ENCODE assay signal across 1 cellular context in genomic region chr9:121743441-121744001, GRCh38.
TF ChIP-seq lines count a peak whose summit lies in the region.

No MANE protein-coding gene starts in this region.

TF ChIP-seq in HepG2, 621 proteins besides CTCF, POLR2A, EP300 and RAD21 (continued from another document and continues in another):
- 0 out of 2 replicates have a peak, but pooled peaks have one; percentile 31 for TF ChIP-seq HIC2 (CRISPR knock-in tag; IDR thresholded peaks at IDR 0.05; ENCODE audit: low read depth)
- TF ChIP-seq ZNF264 (CRISPR knock-in tag; IDR thresholded peaks at IDR 0.05) = peak; percentile 33; the same call in 1 of the 2 replicates
- TF ChIP-seq NR2F6 (IDR thresholded peaks at IDR 0.05) = no peak
- peak; percentile 29; the same call in 1 of the 2 replicates for TF ChIP-seq NR2F6 (CRISPR knock-in tag; IDR thresholded peaks at IDR 0.05)
- no peak for TF ChIP-seq CHD2 (IDR thresholded peaks at IDR 0.05; ENCODE audit: low read depth, low read length)
- no peak for TF ChIP-seq JDP2 (CRISPR knock-in tag; IDR thresholded peaks at IDR 0.05; ENCODE audit: borderline replicate concordance)
- peak; percentile 30; the same call in 1 of the 2 replicates for TF ChIP-seq PATZ1 (CRISPR knock-in tag; IDR thresholded peaks at IDR 0.05)
- no peak for TF ChIP-seq GPBP1L1 (CRISPR knock-in tag; IDR thresholded peaks at IDR 0.05)
- TF ChIP-seq FOXA3 (CRISPR knock-in tag; IDR thresholded peaks at IDR 0.05) = peak; percentile 55
- TF ChIP-seq ZNF329 (CRISPR knock-in tag; IDR thresholded peaks at IDR 0.05; ENCODE audit: low read depth) = no peak
- peak; percentile 20; the same call in 1 of the 2 replicates for TF ChIP-seq GABPB1 (CRISPR knock-in tag; IDR thresholded peaks at IDR 0.05)
- peak; percentile 61; the same call in 1 of the 2 replicates for TF ChIP-seq ZGPAT (CRISPR knock-in tag; IDR thresholded peaks at IDR 0.05)
- TF ChIP-seq SOX6 (IDR thresholded peaks at IDR 0.05) = no peak
- TF ChIP-seq SOX6 (CRISPR knock-in tag; IDR thresholded peaks at IDR 0.05) = 0 out of 2 replicates have a peak, but pooled peaks have one; percentile 29
- 0 out of 2 replicates have a peak, but pooled peaks have one; percentile 15 for TF ChIP-seq ARID3A (IDR thresholded peaks at IDR 0.05; ENCODE audit: low read depth, low read length)
- peak; percentile 87 for TF ChIP-seq UBTF (CRISPR knock-in tag; IDR thresholded peaks at IDR 0.05)
- TF ChIP-seq ZNF292 (CRISPR knock-in tag; IDR thresholded peaks at IDR 0.05; ENCODE audit: borderline replicate concordance, low read depth) = peak; percentile 50; the same call in 1 of the 2 replicates
- TF ChIP-seq AGO2 (optimal IDR thresholded peaks at IDR 0.05; ENCODE audit: low read depth, low read length) = peak; percentile 37
- TF ChIP-seq MXI1 (IDR thresholded peaks at IDR 0.05; ENCODE audit: borderline replicate concordance, low read depth, low read length) = peak; percentile 38; the same call in 1 of the 3 replicates
- 0 out of 2 replicates have a peak, but pooled peaks have one; percentile 6 for TF ChIP-seq CEBPG (CRISPR knock-in tag; IDR thresholded peaks at IDR 0.05)
- TF ChIP-seq ZNF501 (CRISPR knock-in tag; IDR thresholded peaks at IDR 0.05) = peak; percentile 14
- peak; percentile 28 for TF ChIP-seq SRSF1 (optimal IDR thresholded peaks at IDR 0.05; ENCODE audit: low read depth, low read length)
- peak; percentile 31; the same call in 1 of the 2 replicates for TF ChIP-seq MIXL1 (CRISPR knock-in tag; IDR thresholded peaks at IDR 0.05)
- TF ChIP-seq ZNF503 (CRISPR knock-in tag; IDR thresholded peaks at IDR 0.05) = peak; percentile 44; the same call in 1 of the 2 replicates
- TF ChIP-seq TEAD3 (CRISPR knock-in tag; optimal IDR thresholded peaks at IDR 0.05; ENCODE audit: borderline replicate concordance) = peak; percentile 21
- no peak for TF ChIP-seq SAFB2 (CRISPR knock-in tag; IDR thresholded peaks at IDR 0.05; ENCODE audit: borderline replicate concordance, low read depth)
- 0 out of 2 replicates have a peak, but pooled peaks have one; percentile 9 for TF ChIP-seq CREM (IDR thresholded peaks at IDR 0.05)
- TF ChIP-seq CREM (CRISPR knock-in tag; IDR thresholded peaks at IDR 0.05) = no peak
- peak; percentile 57; the same call in 1 of the 2 replicates for TF ChIP-seq PBX2 (CRISPR knock-in tag; IDR thresholded peaks at IDR 0.05)
- peak; percentile 54; the same call in 1 of the 2 replicates for TF ChIP-seq IRF2 (CRISPR knock-in tag; IDR thresholded peaks at IDR 0.05)
- TF ChIP-seq TAF1 (CRISPR knock-in tag; IDR thresholded peaks at IDR 0.05) = peak; percentile 35; the same call in 1 of the 2 replicates
- TF ChIP-seq ZNF256 (CRISPR knock-in tag; conservative IDR thresholded peaks at IDR 0.05) = 0 out of 2 replicates have a peak, but pooled peaks have one; percentile 26
- TF ChIP-seq PHF8 (CRISPR knock-in tag; IDR thresholded peaks at IDR 0.05) = no peak
- TF ChIP-seq ZFP1 (CRISPR knock-in tag; IDR thresholded peaks at IDR 0.05) = peak; percentile 45; the same call in 1 of the 2 replicates
- peak; percentile 34; the same call in 1 of the 2 replicates for TF ChIP-seq FOSL2 (CRISPR knock-in tag; IDR thresholded peaks at IDR 0.05)
- 0 out of 2 replicates have a peak, but pooled peaks have one; percentile 37 for TF ChIP-seq GMEB1 (CRISPR knock-in tag; IDR thresholded peaks at IDR 0.05; ENCODE audit: borderline replicate concordance)
- TF ChIP-seq BCL6 (CRISPR knock-in tag; IDR thresholded peaks at IDR 0.05) = peak; percentile 28; the same call in 1 of the 2 replicates
- TF ChIP-seq THAP11 (CRISPR knock-in tag; IDR thresholded peaks at IDR 0.05) = no peak
- TF ChIP-seq FOXA1 (IDR thresholded peaks at IDR 0.05) = no peak
- peak; percentile 63; the same call in 1 of the 2 replicates for TF ChIP-seq FOXA1 (CRISPR knock-in tag; IDR thresholded peaks at IDR 0.05)
- peak; percentile 60 for TF ChIP-seq SP5 (CRISPR knock-in tag; IDR thresholded peaks at IDR 0.05; ENCODE audit: borderline replicate concordance, low read depth)
- TF ChIP-seq HMGXB4 (CRISPR knock-in tag; IDR thresholded peaks at IDR 0.05; ENCODE audit: borderline replicate concordance in 1 of 2, low read depth in 1 of 2) = peak in 1 of 2 experiments; percentile 58; a peak in 1 of 4 replicates
- TF ChIP-seq SKI (IDR thresholded peaks at IDR 0.05; ENCODE audit: partially characterized antibody) = peak; percentile 65
- TF ChIP-seq MED13 (CRISPR knock-in tag; IDR thresholded peaks at IDR 0.05) = 0 out of 2 replicates have a peak, but pooled peaks have one; percentile 11
